Comparison of ENCODE assay signal across 8 cellular contexts in the genomic region with DNA sequence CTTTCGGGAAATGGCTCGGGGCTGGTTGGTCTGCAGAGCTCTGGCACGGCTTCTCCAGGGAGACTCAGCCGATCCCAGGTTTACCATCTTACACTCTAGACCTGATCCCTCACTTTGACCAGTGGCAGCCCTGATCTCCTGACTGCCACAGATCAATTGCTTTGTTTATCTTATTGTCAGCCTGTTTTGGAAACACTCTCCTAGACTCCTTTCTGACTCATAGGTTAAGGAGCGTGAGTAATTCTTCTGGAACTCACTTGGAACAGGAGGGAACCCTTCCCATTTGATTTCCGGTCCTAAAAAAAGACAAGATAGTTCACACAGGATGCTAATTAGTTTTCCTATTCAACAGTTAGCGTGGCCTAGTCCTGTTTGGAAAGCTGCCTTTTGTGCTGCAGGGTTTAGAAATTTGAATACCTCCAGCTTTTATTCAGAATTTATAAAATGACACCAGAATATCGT. TPM values are rescaled to one million over a fixed set of nuclear protein-coding genes. Genes with fewer than 3 reads are reported as not detected.
DNase-seq lines count a peak whose midpoint lies in the region; ATAC-seq and TF ChIP-seq lines count a peak whose summit lies in the region.

No MANE protein-coding gene starts in this region.

- H3K4me1 ChIP-seq in HUES48 (ENCODE audit: control insufficient read depth, insufficient read depth, low read length) (peaks cover 52% of the 10 kb centered on the region), lower lobe of right lung (peaks cover 27% of the 10 kb centered on the region), upper lobe of right lung (peaks cover 18% of the 10 kb centered on the region)
- no peaks in the 10 kb centered on the region for H3K4me1 ChIP-seq in CD8-positive, alpha-beta T cell (ENCODE audit: insufficient read depth, low read length)

- no peaks in the 10 kb centered on the region for H3K9me3 Mint-ChIP-seq in CD8-positive, alpha-beta T cell

- DNase-seq in coronary artery (ENCODE audit: low spot score) (no peak), lower lobe of right lung (no peak), upper lobe of right lung (no peak), cerebellum (ENCODE audit: low spot score) (no peak)
- DNase-seq in CD8-positive, alpha-beta T cell, result no peak

- peaks cover 14% of the 10 kb centered on the region for H3K4me1 Mint-ChIP-seq in CD8-positive, alpha-beta T cell (ENCODE audit: low read depth)

- H3K36me3 Mint-ChIP-seq in CD8-positive, alpha-beta T cell, result no peaks in the 10 kb centered on the region

- H3K4me3 ChIP-seq in HUES48 (ENCODE audit: low read depth, low read length), result no peak overlapping the region
- peak overlapping the region; percentile 47 for H3K4me3 ChIP-seq in coronary artery
- no peak overlapping the region for H3K4me3 ChIP-seq in lower lobe of right lung
- H3K4me3 ChIP-seq in upper lobe of right lung, result no peak overlapping the region
- H3K4me3 ChIP-seq in CD8-positive, alpha-beta T cell (ENCODE audit: low read depth, low read length), result no peak overlapping the region

- H3K4me3 Mint-ChIP-seq in CD8-positive, alpha-beta T cell, result no peak overlapping the region

- CTCF ChIA-PET in CD8-positive, alpha-beta T cell (lab: Charles Lee), result interaction anchor here (0.6 to 2.8 kb wide), 4 partner anchors 24 to 78 kb away, joined by 3 to 11 read pairs (median 4); no protein-coding TSS in a partner anchor

- peak; percentile 59 to 84 for ATAC-seq in lower lobe of right lung
- peak; percentile 50 for ATAC-seq in upper lobe of right lung
- ATAC-seq in GM18858 (IDR thresholded peaks at IDR 0.05; ENCODE audit: unreplicated experiment), result no peak
- no peak for ATAC-seq in CD8-positive, alpha-beta T cell
- ATAC-seq in GM21723 (IDR thresholded peaks at IDR 0.05; ENCODE audit: unreplicated experiment), result no peak

- no peaks in the 10 kb centered on the region for H3K36me3 ChIP-seq in HUES48 (ENCODE audit: control insufficient read depth, insufficient read depth, low read length)
- no peaks in the 10 kb centered on the region for H3K36me3 ChIP-seq in lower lobe of right lung
- no peaks in the 10 kb centered on the region for H3K36me3 ChIP-seq in upper lobe of right lung
- no peaks in the 10 kb centered on the region for H3K36me3 ChIP-seq in CD8-positive, alpha-beta T cell (ENCODE audit: insufficient read depth, low read length)

- POLR2A ChIA-PET in CD8-positive, alpha-beta T cell (lab: Charles Lee), result interaction anchor here (1.3 kb wide), 1 partner anchor 10 kb away, joined by 3 read pairs; no protein-coding TSS in a partner anchor

- no peak overlapping the region for H3K27ac Mint-ChIP-seq in CD8-positive, alpha-beta T cell

- no peaks in the 10 kb centered on the region for H3K27me3 Mint-ChIP-seq in CD8-positive, alpha-beta T cell (ENCODE audit: low read depth)

- intact Hi-C loops in lower lobe of right lung (cut with DNase I), result no loop called here
- intact Hi-C loops in upper lobe of right lung (cut with DNase I), result no loop called here
- intact Hi-C loops in CD8-positive, alpha-beta T cell (cut with DNase I, micrococcal nuclease), result no loop called here

- TF ChIP-seq CTCF in coronary artery (IDR thresholded peaks at IDR 0.05) (no peak), lower lobe of right lung (IDR thresholded peaks at IDR 0.05) (no peak), upper lobe of right lung (IDR thresholded peaks at IDR 0.05) (no peak)
- TF ChIP-seq CTCF in CD8-positive, alpha-beta T cell (IDR thresholded peaks at IDR 0.05), result no peak

- H3K27me3 ChIP-seq in HUES48 (ENCODE audit: control insufficient read depth, insufficient read depth, low read length) (no peaks in the 10 kb centered on the region), lower lobe of right lung (ENCODE audit: low read depth) (no peaks in the 10 kb centered on the region), upper lobe of right lung (no peaks in the 10 kb centered on the region)
- H3K27me3 ChIP-seq in CD8-positive, alpha-beta T cell (ENCODE audit: insufficient read depth, low read length), result no peaks in the 10 kb centered on the region

- no peak overlapping the region for H3K9ac ChIP-seq in HUES48 (ENCODE audit: low read depth, low read length)

- H3K27ac ChIP-seq in HUES48 (ENCODE audit: low read depth, low read length), result peak overlapping the region; percentile 79
- peak overlapping the region; percentile 34 to 87 for H3K27ac ChIP-seq in coronary artery
- H3K27ac ChIP-seq in lower lobe of right lung, result peak overlapping the region; percentile 57
- peak overlapping the region; percentile 33 for H3K27ac ChIP-seq in upper lobe of right lung
- no peak overlapping the region for H3K27ac ChIP-seq in CD8-positive, alpha-beta T cell (ENCODE audit: low read depth, low read length)

- H3K9me3 ChIP-seq in HUES48 (ENCODE audit: control insufficient read depth, insufficient read depth, low read length) (no peaks in the 10 kb centered on the region), lower lobe of right lung (no peaks in the 10 kb centered on the region), upper lobe of right lung (no peaks in the 10 kb centered on the region)
- no peaks in the 10 kb centered on the region for H3K9me3 ChIP-seq in CD8-positive, alpha-beta T cell (ENCODE audit: low read length)

RNA-seq across cellular contexts. Expression of gene BMAL1, which starts 16.0 kb away (rescaled TPM):
- 25.2 TPM for total RNA-seq in lower lobe of right lung
- 18.8 TPM for total RNA-seq in upper lobe of right lung
- 49.6 TPM for total RNA-seq in cerebellum
- 100 to 1,000 TPM; 109 to 119 TPM for total RNA-seq in CD8-positive, alpha-beta T cell

Comparison
In these comparisons a context has a peak if more than half of its experiments do, and no peak if none do; other contexts are left out.
1. ATAC-seq: peak in lower lobe of right lung (2 of 2) and upper lobe of right lung (single experiment); none in GM18858 (single experiment), CD8-positive, alpha-beta T cell (single experiment) and GM21723 (single experiment).